ENCODE assay signal across 8 cellular contexts in genomic region chr19:17441241-17442135, GRCh38. TPM values are rescaled to one million over a fixed set of nuclear protein-coding genes. Genes with fewer than 3 reads are reported as not detected.
A peak's percentile ranks its signal among the peaks of the same experiment; 100 is the strongest.
DNase-seq lines count a peak whose midpoint lies in the region; ATAC-seq and TF ChIP-seq lines count a peak whose summit lies in the region.

No MANE protein-coding gene starts in this region.

- H3K4me1 Mint-ChIP-seq in activated T-cell treated with anti-CD3 and anti-CD28 coated beads, Interleukin-2, amount 50 U/mL, for 4 hours (ENCODE audit: low read depth), result no peaks in the 10 kb centered on the region
- no peaks in the 10 kb centered on the region for H3K4me1 Mint-ChIP-seq in chondrocyte (ENCODE audit: low read depth)
- H3K4me1 Mint-ChIP-seq in naive thymus-derived CD8-positive, alpha-beta T cell, result peaks cover 0 to 4% (median 0%) of the 10 kb centered on the region in 4 donors
- no peaks in the 10 kb centered on the region for H3K4me1 Mint-ChIP-seq in stimulated activated memory B cell treated with anti-CD40 and anti-IgM and Interleukin-4, amounts not matched to agents 10 μg/mL and 1 μg/mL and 100 μg/mL, for 72 hours

- no peaks in the 10 kb centered on the region for H3K9me2 ChIP-seq in OCI-LY7 (ENCODE audit: insufficient read depth, low read length)

- no peaks in the 10 kb centered on the region for H3K9me3 Mint-ChIP-seq in activated T-cell treated with anti-CD3 and anti-CD28 coated beads, Interleukin-2, amount 50 U/mL, for 4 hours
- H3K9me3 Mint-ChIP-seq in chondrocyte (ENCODE audit: low read depth), result peaks cover 5% of the 10 kb centered on the region
- no peaks in the 10 kb centered on the region for H3K9me3 Mint-ChIP-seq in naive thymus-derived CD8-positive, alpha-beta T cell
- no peaks in the 10 kb centered on the region for H3K9me3 Mint-ChIP-seq in stimulated activated memory B cell treated with anti-CD40 and anti-IgM and Interleukin-4, amounts not matched to agents 10 μg/mL and 1 μg/mL and 100 μg/mL, for 72 hours

- H3K36me3 ChIP-seq in OCI-LY7 (ENCODE audit: insufficient read depth, low read length), result no peaks in the 10 kb centered on the region

- no peak overlapping the region for H3K27ac ChIP-seq in OCI-LY7 (ENCODE audit: low read depth, low read length, poor library complexity, severe bottlenecking)

- no peaks in the 10 kb centered on the region for H3K36me3 Mint-ChIP-seq in activated T-cell treated with anti-CD3 and anti-CD28 coated beads, Interleukin-2, amount 50 U/mL, for 4 hours (ENCODE audit: insufficient read depth)
- no peaks in the 10 kb centered on the region for H3K36me3 Mint-ChIP-seq in chondrocyte (ENCODE audit: low read depth)
- no peaks in the 10 kb centered on the region for H3K36me3 Mint-ChIP-seq in naive thymus-derived CD8-positive, alpha-beta T cell
- no peaks in the 10 kb centered on the region for H3K36me3 Mint-ChIP-seq in stimulated activated memory B cell treated with anti-CD40 and anti-IgM and Interleukin-4, amounts not matched to agents 10 μg/mL and 1 μg/mL and 100 μg/mL, for 72 hours

- no peak for DNase-seq in activated T-cell treated with anti-CD3 and anti-CD28 coated beads, Interleukin-2, amount 50 U/mL, for 4 hours
- no peak for DNase-seq in activated T-cell treated with anti-CD3 and anti-CD28 coated beads, Interleukin-2, amount 50 U/mL, for 1 hour
- DNase-seq in OCI-LY7 (ENCODE audit: low spot score) (peak; percentile 59), chondrocyte (ENCODE audit: low spot score) (no peak), posterior vena cava (ENCODE audit: low spot score) (no peak)
- peak in 7 of 10 donors; percentile 17 to 58 (median 41) for DNase-seq in naive thymus-derived CD8-positive, alpha-beta T cell

- H3K27me3 Mint-ChIP-seq in activated T-cell treated with anti-CD3 and anti-CD28 coated beads, Interleukin-2, amount 50 U/mL, for 4 hours (ENCODE audit: low read depth), result peaks cover 3% of the 10 kb centered on the region
- H3K27me3 Mint-ChIP-seq in chondrocyte (ENCODE audit: low read depth), result peaks cover 3% of the 10 kb centered on the region
- H3K27me3 Mint-ChIP-seq in naive thymus-derived CD8-positive, alpha-beta T cell, result no peaks in the 10 kb centered on the region
- no peaks in the 10 kb centered on the region for H3K27me3 Mint-ChIP-seq in stimulated activated memory B cell treated with anti-CD40 and anti-IgM and Interleukin-4, amounts not matched to agents 10 μg/mL and 1 μg/mL and 100 μg/mL, for 72 hours

- no peak overlapping the region for H2AFZ ChIP-seq in OCI-LY7 (ENCODE audit: low read length)

- BruUV-seq in OCI-LY7 (replicated peaks; lab: Mats Ljungman, UMichigan), result no TSS peak

- POLR2A ChIA-PET in OCI-LY7 (lab: Charles Lee), result interaction anchor here (0.6 kb wide), 2 partner anchors 86 to 362 kb away, joined by 3 to 4 read pairs; no protein-coding TSS in a partner anchor
- POLR2A ChIA-PET in naive thymus-derived CD8-positive, alpha-beta T cell (lab: Charles Lee), result interaction anchor here (0.6 kb wide), 1 partner anchor 13 kb away, joined by 3 read pairs; no protein-coding TSS in a partner anchor

- CTCF ChIA-PET in OCI-LY7 (lab: Charles Lee; ENCODE audit: unreplicated experiment), result interaction anchor here (0.6 kb wide), 1 partner anchor 109 kb away, joined by 3 read pairs; no protein-coding TSS in a partner anchor

- intact Hi-C loops in OCI-LY7 (cut with micrococcal nuclease; ENCODE audit: unreplicated experiment) (no loop called here), posterior vena cava (cut with DNase I) (no loop called here)

- no peak overlapping the region for H3K4me2 ChIP-seq in OCI-LY7 (ENCODE audit: low read length)

- no peaks in the 10 kb centered on the region for H3K4me1 ChIP-seq in OCI-LY7 (ENCODE audit: insufficient read depth, low read length, poor library complexity, severe bottlenecking)

- H3K4me3 Mint-ChIP-seq in activated T-cell treated with anti-CD3 and anti-CD28 coated beads, Interleukin-2, amount 50 U/mL, for 4 hours, result no peak overlapping the region
- H3K4me3 Mint-ChIP-seq in chondrocyte (ENCODE audit: unreplicated experiment), result no peak overlapping the region
- no peak overlapping the region for H3K4me3 Mint-ChIP-seq in naive thymus-derived CD8-positive, alpha-beta T cell
- H3K4me3 Mint-ChIP-seq in stimulated activated memory B cell treated with anti-CD40 and anti-IgM and Interleukin-4, amounts not matched to agents 10 μg/mL and 1 μg/mL and 100 μg/mL, for 72 hours, result no peak overlapping the region

- H3K9me3 ChIP-seq in OCI-LY7 (ENCODE audit: low read length), result peaks cover 6% of the 10 kb centered on the region; the same call in 1 of the 2 replicates

- no peaks in the 10 kb centered on the region for H3K79me2 ChIP-seq in OCI-LY7 (ENCODE audit: insufficient read depth, low read depth, low read length)

- peak; percentile 73 to 88 for ATAC-seq in activated T-cell treated with anti-CD3 and anti-CD28 coated beads, Interleukin-2, amount 50 U/mL, for 4 hours
- ATAC-seq in naive thymus-derived CD8-positive, alpha-beta T cell, result peak; percentile 72 to 75
- no peak for ATAC-seq in GM21447 (IDR thresholded peaks at IDR 0.05; ENCODE audit: unreplicated experiment)
- ATAC-seq in stimulated activated memory B cell treated with anti-CD40 and anti-IgM and Interleukin-4, amounts not matched to agents 10 μg/mL and 1 μg/mL and 100 μg/mL, for 72 hours, result no peak

- H4K20me1 ChIP-seq in OCI-LY7 (ENCODE audit: insufficient read depth, low read length), result no peaks in the 10 kb centered on the region

- no peak overlapping the region for H3K4me3 ChIP-seq in OCI-LY7 (ENCODE audit: low read depth, low read length, poor library complexity, severe bottlenecking)

- TF ChIP-seq CTCF in OCI-LY7 (conservative IDR thresholded peaks at IDR 0.05; ENCODE audit: low read length) (peak; percentile 79), chondrocyte (IDR thresholded peaks at IDR 0.05) (peak; percentile 74)

- H3K27ac Mint-ChIP-seq in chondrocyte (ENCODE audit: unreplicated experiment), result no peak overlapping the region
- peak overlapping the region in 1 of 10 donors; percentile 55 for H3K27ac Mint-ChIP-seq in naive thymus-derived CD8-positive, alpha-beta T cell
- no peak overlapping the region for H3K27ac Mint-ChIP-seq in stimulated activated memory B cell treated with anti-CD40 and anti-IgM and Interleukin-4, amounts not matched to agents 10 μg/mL and 1 μg/mL and 100 μg/mL, for 72 hours

RNA-seq across cellular contexts. Expression of gene TMEM221, which starts 7.0 kb away (rescaled TPM):
- not detected for total RNA-seq in activated T-cell treated with anti-CD3 and anti-CD28 coated beads, Interleukin-2, amount 50 U/mL, for 4 hours
- not detected in 2 replicates for total RNA-seq in OCI-LY7 (2014; rRNA removed; shearing (Covaris generic))
- total RNA-seq in OCI-LY7 (2022) (not detected in 2 replicates), chondrocyte (0.27 to 0.57 TPM (median 0.28 TPM) in 3 replicates), posterior vena cava (under 1 TPM; 0.14 to 0.46 TPM)
- total RNA-seq in naive thymus-derived CD8-positive, alpha-beta T cell, result not detected
- under 1 TPM in 1 of 3 donors, not detected in 2; 0.13 TPM for polyA plus RNA-seq in naive thymus-derived CD8-positive, alpha-beta T cell

RNA-seq across cellular contexts. Expression of gene NXNL1, which starts 19.2 kb away (rescaled TPM):
- not detected for total RNA-seq in activated T-cell treated with anti-CD3 and anti-CD28 coated beads, Interleukin-2, amount 50 U/mL, for 4 hours
- total RNA-seq in OCI-LY7 (2014; rRNA removed; shearing (Covaris generic)), result not detected in 2 replicates
- total RNA-seq in OCI-LY7 (2022) (not detected in 2 replicates), chondrocyte (not detected in 3 replicates), posterior vena cava (not detected)
- total RNA-seq in naive thymus-derived CD8-positive, alpha-beta T cell, result not detected
- not detected for polyA plus RNA-seq in naive thymus-derived CD8-positive, alpha-beta T cell

RNA-seq across cellular contexts. Expression of gene MVB12A, which starts 21.6 kb away (rescaled TPM):
- 10 to 100 TPM; 37.3 to 43.3 (median 38.6) TPM for total RNA-seq in activated T-cell treated with anti-CD3 and anti-CD28 coated beads, Interleukin-2, amount 50 U/mL, for 4 hours
- total RNA-seq in OCI-LY7 (2014; rRNA removed; shearing (Covaris generic)), result 47.4 and 57.3 TPM in 2 replicates
- total RNA-seq in OCI-LY7 (2022), result 55.5 and 65.1 TPM in 2 replicates
- 36.3 to 46.7 TPM (median 39.4 TPM) in 3 replicates for total RNA-seq in chondrocyte
- 10 to 100 TPM; 28.1 to 30.0 TPM for total RNA-seq in naive thymus-derived CD8-positive, alpha-beta T cell
- 10 to 100 TPM; 24.3 to 34.6 (median 31.0) TPM for polyA plus RNA-seq in naive thymus-derived CD8-positive, alpha-beta T cell
- total RNA-seq in posterior vena cava, result 10 to 100 TPM; 24.4 to 30.3 TPM

RNA-seq across cellular contexts. Expression of gene SLC27A1, which starts 28.8 kb away (rescaled TPM):
- 1 to 10 TPM; 1.5 to 2.1 (median 2.0) TPM for total RNA-seq in activated T-cell treated with anti-CD3 and anti-CD28 coated beads, Interleukin-2, amount 50 U/mL, for 4 hours
- 2.5 and 3.3 TPM in 2 replicates for total RNA-seq in OCI-LY7 (2014; rRNA removed; shearing (Covaris generic))
- 2.7 and 3.2 TPM in 2 replicates for total RNA-seq in OCI-LY7 (2022)
- 6.8 to 7.9 TPM (median 7.7 TPM) in 3 replicates for total RNA-seq in chondrocyte
- total RNA-seq in naive thymus-derived CD8-positive, alpha-beta T cell, result 10 to 100 TPM in 1 of 2 experiments, 1 to 10 TPM in 1; 9.4 to 10.9 TPM
- 10 to 100 TPM; 12.5 to 14.6 (median 13.8) TPM for polyA plus RNA-seq in naive thymus-derived CD8-positive, alpha-beta T cell
- 10 to 100 TPM; 11.1 to 14.4 TPM for total RNA-seq in posterior vena cava

RNA-seq across cellular contexts. Expression of gene BST2, which starts 36.1 kb away (rescaled TPM):
- 100 to 1,000 TPM in 2 of 3 donors, 10 to 100 TPM in 1; 85.9 to 120 (median 105) TPM for total RNA-seq in activated T-cell treated with anti-CD3 and anti-CD28 coated beads, Interleukin-2, amount 50 U/mL, for 4 hours
- 101 and 134 TPM in 2 replicates for total RNA-seq in OCI-LY7 (2014; rRNA removed; shearing (Covaris generic))
- total RNA-seq in OCI-LY7 (2022), result 114 and 146 TPM in 2 replicates
- not detected in 3 replicates for total RNA-seq in chondrocyte
- total RNA-seq in naive thymus-derived CD8-positive, alpha-beta T cell, result 10 to 100 TPM; 41.8 to 45.0 TPM
- 100 to 1,000 TPM; 132 to 178 (median 144) TPM for polyA plus RNA-seq in naive thymus-derived CD8-positive, alpha-beta T cell
- total RNA-seq in posterior vena cava, result 10 to 100 TPM; 37.8 to 82.9 TPM

Comparison
In these comparisons a context has a peak if more than half of its experiments do, and no peak if none do; other contexts are left out.
1. ATAC-seq: peak in activated T-cell treated with anti-CD3 and anti-CD28 coated beads, Interleukin-2, amount 50 U/mL, for 4 hours (2 of 2) and naive thymus-derived CD8-positive, alpha-beta T cell (2 of 2); none in GM21447 (single experiment) and stimulated activated memory B cell treated with anti-CD40 and anti-IgM and Interleukin-4, amounts not matched to agents 10 μg/mL and 1 μg/mL and 100 μg/mL, for 72 hours (single experiment).
2. DNase-seq: peak in OCI-LY7 (single experiment) and naive thymus-derived CD8-positive, alpha-beta T cell (7 of 10); none in activated T-cell treated with anti-CD3 and anti-CD28 coated beads, Interleukin-2, amount 50 U/mL, for 4 hours (single experiment), activated T-cell treated with anti-CD3 and anti-CD28 coated beads, Interleukin-2, amount 50 U/mL, for 1 hour (single experiment), chondrocyte (single experiment) and posterior vena cava (single experiment).